In genomic region chr12:46785413-46785812, GRCh38 we compare ENCODE assay signal across 19 cellular contexts. TPM values are rescaled to one million over a fixed set of nuclear protein-coding genes. Genes with fewer than 3 reads are reported as not detected.
DNase-seq lines count a peak whose midpoint lies in the region; ATAC-seq and TF ChIP-seq lines count a peak whose summit lies in the region.
"Had no signal": no experiment of that assay in that cellular context is flagged by ENCODE, and none has a peak within 500 bp of the region (broad histone marks: within the 10 kb centered on the region; RNA-seq: fewer than 3 reads in every experiment).

No MANE protein-coding gene starts in this region.

- H3K36me3 ChIP-seq in fibroblast of lung (ENCODE audit: control insufficient read depth, insufficient read depth, low read length) (no peaks in the 10 kb centered on the region), gastrocnemius medialis (no peaks in the 10 kb centered on the region)
- H3K36me3 ChIP-seq: BLaER1 treated with 17β-estradiol and CSF1 and Interleukin-3, amounts not matched to agents 10 nM and 100 nM had no signal

- H3K9me3 ChIP-seq in fibroblast of lung (ENCODE audit: control insufficient read depth, insufficient read depth, low read depth, low read length) (no peaks in the 10 kb centered on the region), gastrocnemius medialis (no peaks in the 10 kb centered on the region)
- H3K9me3 ChIP-seq: BLaER1 treated with 17β-estradiol and CSF1 and Interleukin-3, amounts not matched to agents 10 nM and 100 nM had no signal

- H2AFZ ChIP-seq in fibroblast of lung (ENCODE audit: low read length): no peak overlapping the region

- in situ Hi-C loops in gastrocnemius medialis (cut with MboI; ENCODE audit: low sequenced_read_pairs in 4 of 4): no loop called here

- ATAC-seq in gastrocnemius medialis (no peak), GM19467 (IDR thresholded peaks at IDR 0.05; ENCODE audit: unreplicated experiment) (no peak)
- ATAC-seq: Right ventricle myocardium inferior had no signal

- no peak for TF ChIP-seq CTCF in fibroblast of lung (conservative IDR thresholded peaks at IDR 0.05 in 1 of 2, IDR thresholded peaks at IDR 0.05 in 1 of 2; ENCODE audit: low read depth in 1 of 2, low read length in 2 of 2)
- TF ChIP-seq CTCF in gastrocnemius medialis (IDR thresholded peaks at IDR 0.05 in 4 of 5, conservative IDR thresholded peaks at IDR 0.05 in 1 of 5): no peak
- TF ChIP-seq CTCF in GM20000 (IDR thresholded peaks at IDR 0.05; ENCODE audit: extremely low read depth, missing control alignments): no peak

- H3K4me2 ChIP-seq in fibroblast of lung (ENCODE audit: extremely low read depth, insufficient read depth, low read length): peak overlapping the region; percentile 76
- H3K4me2 ChIP-seq: BLaER1 treated with 17β-estradiol and CSF1 and Interleukin-3, amounts not matched to agents 10 nM and 100 nM had no signal

- H4K20me1 ChIP-seq in fibroblast of lung (ENCODE audit: control insufficient read depth, extremely low read depth, insufficient read depth, low read length): no peaks in the 10 kb centered on the region
- H4K20me1 ChIP-seq: BLaER1 treated with 17β-estradiol and CSF1 and Interleukin-3, amounts not matched to agents 10 nM and 100 nM had no signal

- DNase-seq in DMS53 (lab: John Stamatoyannopoulos, UW) (peak; percentile 34), DMS53 treated with DMSO at 0.1 percent for 48 hours (lab: John Stamatoyannopoulos, UW; ENCODE audit: unreplicated experiment) (no peak), NCI-H69 (lab: John Stamatoyannopoulos, UW) (peak; percentile 10), fibroblast of lung (ENCODE audit: low read depth in 2 of 2) (no peak), gastrocnemius medialis (no peak), GM20000 (ENCODE audit: low spot score) (no peak), NCI-H1092 treated with DMSO at 0.1 percent for 48 hours (lab: John Stamatoyannopoulos, UW) (no peak)
- DNase-seq: CD4-positive, alpha-beta memory T cell; GF-D8; H7; KBM-7; NCI-H1092; NCI-H1436 treated with DMSO at 0.1 percent for 48 hours; NCI-H510A; OCI-M1 had no signal

- H3K27ac ChIP-seq in fibroblast of lung (ENCODE audit: insufficient read depth, low read length) (no peak overlapping the region), gastrocnemius medialis (peak overlapping the region; percentile 77 to 90 (median 82))
- H3K27ac ChIP-seq: BLaER1 treated with 17β-estradiol and CSF1 and Interleukin-3, amounts not matched to agents 10 nM and 100 nM had no signal

- H3K9ac ChIP-seq in fibroblast of lung (ENCODE audit: insufficient read depth, low read length): no peak overlapping the region
- H3K9ac ChIP-seq: BLaER1 treated with 17β-estradiol and CSF1 and Interleukin-3, amounts not matched to agents 10 nM and 100 nM had no signal

- H3K79me2 ChIP-seq in fibroblast of lung (ENCODE audit: control insufficient read depth, insufficient read depth, low read length): no peaks in the 10 kb centered on the region

- H3K4me1 ChIP-seq in fibroblast of lung (ENCODE audit: control insufficient read depth, extremely low read depth, insufficient read depth, low read length) (peaks cover 26% of the 10 kb centered on the region), gastrocnemius medialis (peaks cover 34 to 48% of the 10 kb centered on the region in 2 donors)
- H3K4me1 ChIP-seq: BLaER1 treated with 17β-estradiol and CSF1 and Interleukin-3, amounts not matched to agents 10 nM and 100 nM had no signal

- intact Hi-C loops in gastrocnemius medialis (cut with DNase I; ENCODE audit: low total_unique reads): no loop called here

- no peak overlapping the region for H3K4me3 ChIP-seq in fibroblast of lung (replicated peaks in 1 of 4; ENCODE audit: control extremely low read depth in 1 of 4, insufficient read depth in 1 of 4, low read depth in 3 of 4, low read length in 4 of 4)
- H3K4me3 ChIP-seq in gastrocnemius medialis: no peak overlapping the region
- H3K4me3 ChIP-seq: BLaER1 treated with 17β-estradiol and CSF1 and Interleukin-3, amounts not matched to agents 10 nM and 100 nM had no signal

- no peak for TF ChIP-seq POLR2A in gastrocnemius medialis (IDR thresholded peaks at IDR 0.05)

- H3K27me3 ChIP-seq in fibroblast of lung (ENCODE audit: control insufficient read depth, insufficient read depth, low read length): no peaks in the 10 kb centered on the region
- no peaks in the 10 kb centered on the region for H3K27me3 ChIP-seq in gastrocnemius medialis
- H3K27me3 ChIP-seq: BLaER1 treated with 17β-estradiol and CSF1 and Interleukin-3, amounts not matched to agents 10 nM and 100 nM had no signal

RNA-seq across cellular contexts. Expression of gene SLC38A4, which starts 40.4 kb away (rescaled TPM):
- total RNA-seq in fibroblast of lung (1.8 and 6.1 TPM in 2 replicates), gastrocnemius medialis (10 to 100 TPM; 14.7 to 46.0 (median 23.0) TPM)
- 2.8 and 5.5 TPM in 2 replicates for polyA plus RNA-seq in fibroblast of lung
- 1.2 and 2.8 TPM in 2 replicates for polyA plus RNA-seq in fibroblast of lung (2012)
- polyA minus RNA-seq in fibroblast of lung (ENCODE audit: low replicate concordance): 1.8 and 3.2 TPM in 2 replicates
- total RNA-seq: CD4-positive, alpha-beta memory T cell; SK-MEL-5 had no signal
- polyA plus RNA-seq: CD4-positive, alpha-beta memory T cell had no signal

Comparison
In these comparisons a context has a peak if more than half of its experiments do, and no peak if none do; other contexts are left out.
1. DNase-seq: peak in DMS53 (single experiment) and NCI-H69 (single experiment); none in DMS53 treated with DMSO at 0.1 percent for 48 hours (single experiment), fibroblast of lung (0 of 2), gastrocnemius medialis (0 of 2), GM20000 (single experiment) and NCI-H1092 treated with DMSO at 0.1 percent for 48 hours (single experiment).